Comparison of ENCODE assay signal across 10 cellular contexts in the genomic region with DNA sequence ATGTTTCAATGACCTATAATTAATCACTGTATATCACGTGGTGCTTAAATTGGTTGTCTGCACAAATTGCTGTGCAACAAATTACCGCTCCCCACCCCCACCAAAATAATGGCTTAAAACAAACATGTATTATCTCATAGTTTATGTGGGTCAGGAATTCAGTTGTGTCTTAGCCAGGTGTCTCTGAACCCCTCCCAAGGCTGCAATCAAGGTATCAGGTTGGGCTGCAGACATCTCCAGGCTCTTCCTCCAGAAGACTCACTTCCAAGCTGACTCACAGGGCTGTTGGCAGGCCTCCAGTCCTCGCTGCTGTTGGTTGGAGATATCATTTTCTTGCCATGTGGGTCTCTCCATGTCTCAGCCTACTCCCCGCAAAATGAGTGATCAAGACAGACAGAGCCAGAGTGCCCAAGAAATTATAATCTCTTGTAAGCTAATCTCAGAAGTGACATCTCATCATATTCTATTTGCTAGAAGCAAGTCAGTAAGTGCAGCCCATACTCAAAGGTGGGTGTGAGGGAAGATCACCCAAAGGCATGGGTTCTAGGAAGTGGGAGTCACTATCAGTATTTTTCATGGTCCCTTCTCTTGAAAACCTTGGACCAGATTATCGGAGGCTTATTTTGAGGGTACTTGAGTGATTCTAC. TPM values are rescaled to one million over a fixed set of nuclear protein-coding genes. Genes with fewer than 3 reads are reported as not detected.
DNase-seq lines count a peak whose midpoint lies in the region; ATAC-seq and TF ChIP-seq lines count a peak whose summit lies in the region.
"Had no signal": no experiment of that assay in that cellular context is flagged by ENCODE, and none has a peak within 500 bp of the region (broad histone marks: within the 10 kb centered on the region; RNA-seq: fewer than 3 reads in every experiment).

No MANE protein-coding gene starts in this region.

- ATAC-seq in HG03108 (IDR thresholded peaks at IDR 0.05; ENCODE audit: unreplicated experiment) = no peak
- ATAC-seq: stimulated activated naive CD8-positive, alpha-beta T cell treated with anti-CD3 and anti-CD28 coated beads, Interleukin-15, Interleukin-2, amounts not matched to agents 100 U/mL and 50 U/mL, for 24 hours had no signal

- TF ChIP-seq CTCF in choroid plexus epithelial cell (conservative IDR thresholded peaks at IDR 0.05; ENCODE audit: low read depth, low read length) = no peak

- DNase-seq in NCI-H1417 (lab: John Stamatoyannopoulos, UW) (peak in 2 of 3 experiments; percentile 6 to 56), NCI-H1417 treated with DMSO at 0.1 percent for 48 hours (lab: John Stamatoyannopoulos, UW) (no peak), NCI-H446 (lab: John Stamatoyannopoulos, UW) (peak; percentile 62 to 85), choroid plexus epithelial cell (ENCODE audit: low read depth) (peak; percentile 91), renal cortical epithelial cell (ENCODE audit: low read depth) (peak; percentile 52), GM19240 (ENCODE audit: insufficient read length, low spot score) (no peak)
- no peak for DNase-seq in activated naive CD4-positive, alpha-beta T cell (lab: John Stamatoyannopoulos, UW)
- DNase-seq: sigmoid colon; stimulated activated naive CD8-positive, alpha-beta T cell treated with anti-CD3 and anti-CD28 coated beads, Interleukin-15, Interleukin-2, amounts not matched to agents 100 U/mL and 50 U/mL, for 24 hours had no signal

- H3K4me3 ChIP-seq in choroid plexus epithelial cell (ENCODE audit: low read depth, low read length) = no peak overlapping the region
- H3K4me3 ChIP-seq: sigmoid colon had no signal

RNA-seq across cellular contexts. Expression of a gene that starts 38.4 kb away (rescaled TPM):
- 0.60 and 1.2 TPM in 2 replicates for total RNA-seq in renal cortical epithelial cell

RNA-seq across cellular contexts. Expression of a gene that starts 49.3 kb away (rescaled TPM):
- total RNA-seq in renal cortical epithelial cell = not detected in 2 replicates
- total RNA-seq: sigmoid colon had no signal

RNA-seq across cellular contexts. Expression of a gene that starts 49.4 kb away (rescaled TPM):
- total RNA-seq in renal cortical epithelial cell = 3.1 and 6.6 TPM in 2 replicates

Comparison
In these comparisons a context has a peak if more than half of its experiments do, and no peak if none do; other contexts are left out.
1. DNase-seq: peak in NCI-H1417 (2 of 3), NCI-H446 (2 of 2), choroid plexus epithelial cell (single experiment) and renal cortical epithelial cell (single experiment); none in NCI-H1417 treated with DMSO at 0.1 percent for 48 hours (single experiment), activated naive CD4-positive, alpha-beta T cell (0 of 4) and GM19240 (single experiment).